23 cellular contexts compared by ENCODE assay signal in genomic region chr7:55595511-55595910, GRCh38. TPM values are rescaled to one million over a fixed set of nuclear protein-coding genes. Genes with fewer than 3 reads are reported as not detected.
DNase-seq lines count a peak whose midpoint lies in the region; ATAC-seq, FAIRE-seq and TF ChIP-seq lines count a peak whose summit lies in the region.
"Had no signal": no experiment of that assay in that cellular context is flagged by ENCODE, and none has a peak within 500 bp of the region (broad histone marks: within the 10 kb centered on the region; RNA-seq: fewer than 3 reads in every experiment).

No MANE protein-coding gene starts in this region.

- no peaks in the 10 kb centered on the region; the same call in 1 of the 2 replicates for H3K9me2 ChIP-seq in HCT116 (ENCODE audit: insufficient read depth)

- FAIRE-seq in GM12878 (lab: Jason Lieb, UNC) (no peak), small intestine (lab: Jason Lieb, UNC) (no peak)
- FAIRE-seq: A204.1, GM12891, GM19239 had no signal

- no peak for TF ChIP-seq RAD21 in HCT116 (IDR thresholded peaks at IDR 0.05; ENCODE audit: low read depth)
- TF ChIP-seq RAD21 in Ishikawa (IDR thresholded peaks at IDR 0.05; ENCODE audit: low read depth), result no peak
- no peak for TF ChIP-seq RAD21 in GM12878 (IDR thresholded peaks at IDR 0.05; ENCODE audit: insufficient read depth, low read depth, low read length)

- in situ Hi-C loops in GM12878 (cut with MboI), result loop anchor here (25.0 kb wide), 1 partner anchor 308 kb away; no protein-coding TSS in a partner anchor

- RAD21 ChIA-PET in HCT116 (lab: Charles Lee; ENCODE audit: low non-redundant PET in 1 of 2, low total read pairs in 2 of 2, uncharacterized antibody in 2 of 2, unreplicated experiment in 2 of 2), result no interaction called here
- RAD21 ChIA-PET in GM12878 (lab: Charles Lee; ENCODE audit: unreplicated experiment), result interaction anchor here (1.0 to 1.2 kb wide), 2 partner anchors 109 to 180 kb away, joined by 3 read pairs; no protein-coding TSS in a partner anchor

- H3K79me2 ChIP-seq in HCT116 (ENCODE audit: insufficient read depth, low read length), result no peaks in the 10 kb centered on the region
- H3K79me2 ChIP-seq in GM12878 (ENCODE audit: control insufficient read depth, insufficient read depth, low read length), result no peaks in the 10 kb centered on the region

- no peaks in the 10 kb centered on the region for H3K36me3 ChIP-seq in HCT116 (ENCODE audit: control insufficient read depth in 1 of 2, insufficient read depth in 2 of 2, low read length in 2 of 2)
- H3K36me3 ChIP-seq in GM12878 (ENCODE audit: control insufficient read depth in 2 of 2, insufficient read depth in 2 of 2, low read length in 1 of 2), result no peaks in the 10 kb centered on the region
- no peaks in the 10 kb centered on the region for H3K36me3 ChIP-seq in neuron (ENCODE audit: insufficient read depth, low read length)
- no peaks in the 10 kb centered on the region for H3K36me3 ChIP-seq in small intestine (ENCODE audit: control insufficient read depth in 2 of 2, insufficient read depth in 2 of 2, low read length in 2 of 2)
- H3K36me3 ChIP-seq: BE2C, BLaER1 had no signal

- TF ChIP-seq POLR2A in HCT116 (IDR thresholded peaks at IDR 0.05; ENCODE audit: borderline replicate concordance, extremely low read depth, insufficient read depth, insufficient read length) (no peak), GM12878 (IDR thresholded peaks at IDR 0.05; ENCODE audit: low read depth, low read length) (no peak)

- intact Hi-C loops in HCT116 (cut with micrococcal nuclease), result no loop called here
- intact Hi-C loops in GM12878 (cut with micrococcal nuclease; ENCODE audit: unreplicated experiment), result loop anchor here (5.0 kb wide), 1 partner anchor 163 kb away; no protein-coding TSS in a partner anchor

- no peak for ATAC-seq in HCT116
- ATAC-seq in GM12878, result no peak

- TF ChIP-seq EP300 in Ishikawa (IDR thresholded peaks at IDR 0.05; ENCODE audit: borderline replicate concordance), result no peak
- no peak for TF ChIP-seq EP300 in GM12878 (IDR thresholded peaks at IDR 0.05; ENCODE audit: borderline replicate concordance in 1 of 2, control insufficient read depth in 1 of 2, low read depth in 2 of 2, low read length in 2 of 2)

- H3K27me3 ChIP-seq in HCT116 (ENCODE audit: insufficient read depth, low read length), result no peaks in the 10 kb centered on the region
- no peaks in the 10 kb centered on the region for H3K27me3 ChIP-seq in GM12878 (replicated peaks in 1 of 2; ENCODE audit: control insufficient read depth in 2 of 2, insufficient read depth in 2 of 2, low read length in 1 of 2)
- no peaks in the 10 kb centered on the region for H3K27me3 ChIP-seq in neuron (ENCODE audit: insufficient read depth, low read length)
- H3K27me3 ChIP-seq in small intestine (ENCODE audit: control insufficient read depth in 2 of 2, insufficient read depth in 2 of 2, low read length in 2 of 2), result no peaks in the 10 kb centered on the region
- H3K27me3 ChIP-seq: BLaER1 had no signal

- BruUV-seq in HCT116 (replicated peaks; lab: Mats Ljungman, UMichigan), result no TSS peak
- no TSS peak for BruUV-seq in GM12878 (replicated peaks; lab: Mats Ljungman, UMichigan)

- DNase-seq in HCT116 (ENCODE audit: low read depth, low spot score) (no peak), GM12878 (ENCODE audit: low read depth, low spot score) (no peak), small intestine (no peak), DMS 273 (lab: John Stamatoyannopoulos, UW; ENCODE audit: unreplicated experiment) (no peak), inferior parietal cortex (ENCODE audit: extremely low spot score) (no peak), NCI-H1930 (lab: John Stamatoyannopoulos, UW) (no peak)
- DNase-seq: 8988T; ACHN; BE2C; C1 segment of cervical spinal cord; CD4-positive, alpha-beta memory T cell; CD4-positive, CD25-positive, alpha-beta regulatory T cell; CD8-positive, alpha-beta memory T cell; COR-L47; DND-41; EL; GDM1 had no signal

- H3K9me3 ChIP-seq in HCT116 (ENCODE audit: control insufficient read depth in 1 of 2, insufficient read depth in 1 of 2, low read depth in 1 of 2, low read length in 2 of 2), result no peaks in the 10 kb centered on the region
- H3K9me3 ChIP-seq in GM12878 (replicated peaks; ENCODE audit: control insufficient read depth, insufficient read depth, low read length), result no peaks in the 10 kb centered on the region
- no peaks in the 10 kb centered on the region for H3K9me3 ChIP-seq in neuron (ENCODE audit: low read length)
- H3K9me3 ChIP-seq in small intestine (ENCODE audit: control insufficient read depth, low read depth), result no peaks in the 10 kb centered on the region
- H3K9me3 ChIP-seq: BE2C, BLaER1 had no signal

- H3K27ac ChIP-seq in HCT116 (ENCODE audit: low read depth, low read length) (no peak overlapping the region), GM12878 (ENCODE audit: control insufficient read depth, insufficient read depth) (no peak overlapping the region), small intestine (ENCODE audit: low read depth in 1 of 2, low read length in 1 of 2) (no peak overlapping the region)
- H3K27ac ChIP-seq: BLaER1 had no signal

- H2AFZ ChIP-seq in HCT116 (ENCODE audit: low read depth, low read length, poor library complexity, severe bottlenecking), result peak overlapping the region; percentile 63
- H2AFZ ChIP-seq in GM12878 (ENCODE audit: control insufficient read depth, low read depth, low read length), result no peak overlapping the region
- H2AFZ ChIP-seq in neuron (ENCODE audit: low read depth, low read length), result peak overlapping the region; percentile 28

- H3K4me1 ChIP-seq in HCT116 (ENCODE audit: control insufficient read depth in 1 of 2, insufficient read depth in 2 of 2, low read length in 2 of 2) (peaks cover 5 to 14% of the 10 kb centered on the region in 2 experiments), GM12878 (ENCODE audit: control insufficient read depth, insufficient read depth, low read length) (peaks cover 9% of the 10 kb centered on the region; the same call in 1 of the 2 replicates), neuron (ENCODE audit: insufficient read depth, low read length) (no peaks in the 10 kb centered on the region), small intestine (ENCODE audit: control insufficient read depth in 2 of 2, insufficient read depth in 1 of 2, low read depth in 1 of 2, low read length in 1 of 2) (no peaks in the 10 kb centered on the region)
- H3K4me1 ChIP-seq: BE2C, BLaER1 had no signal

- no peak overlapping the region for H3K4me2 ChIP-seq in HCT116 (ENCODE audit: low read length)
- H3K4me2 ChIP-seq in GM12878 (ENCODE audit: control insufficient read depth, insufficient read depth), result no peak overlapping the region
- H3K4me2 ChIP-seq: BLaER1 had no signal

- no peak overlapping the region for H3K4me3 ChIP-seq in HCT116 (replicated peaks in 1 of 2; ENCODE audit: low read depth in 1 of 2, low read length in 2 of 2)
- no peak overlapping the region for H3K4me3 ChIP-seq in GM12878
- H3K4me3 ChIP-seq in neuron (ENCODE audit: low read length), result no peak overlapping the region
- H3K4me3 ChIP-seq in small intestine (ENCODE audit: low read depth in 1 of 2, low read length in 2 of 2), result no peak overlapping the region
- H3K4me3 ChIP-seq: BLaER1 had no signal

- H3K9ac ChIP-seq in HCT116 (ENCODE audit: low read length), result no peak overlapping the region
- H3K9ac ChIP-seq in GM12878 (ENCODE audit: control insufficient read depth, insufficient read depth, low read length), result no peak overlapping the region
- H3K9ac ChIP-seq: BLaER1 had no signal

- TF ChIP-seq CTCF in HCT116 (IDR thresholded peaks at IDR 0.05 in 2 of 3, conservative IDR thresholded peaks at IDR 0.05 in 1 of 3; ENCODE audit: borderline replicate concordance in 1 of 3, insufficient read depth in 1 of 3, low read depth in 2 of 3, low read length in 2 of 3), result no peak
- no peak for TF ChIP-seq CTCF in GM12878 (IDR thresholded peaks at IDR 0.05 in 2 of 3, conservative IDR thresholded peaks at IDR 0.05 in 1 of 3; ENCODE audit: control insufficient read depth in 2 of 3, extremely low read depth in 1 of 3, insufficient read depth in 1 of 3, low read depth in 3 of 3, low read length in 3 of 3)

- POLR2A ChIA-PET in HCT116 (lab: Charles Lee), result no interaction called here
- POLR2A ChIA-PET in GM12878 (lab: Charles Lee), result no interaction called here

- 73% methylated on average over 4 of the region's 4 CpGs for WGBS in GM12878 (ENCODE audit: insufficient coverage, insufficient replicate concordance, low lambda C conversion rate, missing lambda C conversion rate)
- WGBS in small intestine, 3 donors, result 82 to 86% (median 84%) methylated on average over 4 of the region's 4 CpGs

- H4K20me1 ChIP-seq in HCT116 (ENCODE audit: insufficient read depth) (no peaks in the 10 kb centered on the region), GM12878 (ENCODE audit: control insufficient read depth, insufficient read depth) (no peaks in the 10 kb centered on the region)
- H4K20me1 ChIP-seq: BLaER1 had no signal

- CTCF ChIA-PET in HCT116 (lab: Charles Lee) (no interaction called here), GM12878 (lab: Yijun Ruan, JAX) (interaction anchor here (0.9 to 1.6 kb wide), 5 partner anchors 22 to 315 kb away, joined by 3 to 9 read pairs (median 3); no protein-coding TSS in a partner anchor)

- SMC1A ChIA-PET in GM12878 (lab: Charles Lee; ENCODE audit: uncharacterized antibody, unreplicated experiment), result interaction anchor here (0.7 to 2.7 kb wide), 7 partner anchors 37 to 226 kb away, joined by 3 to 9 read pairs (median 3); no protein-coding TSS in a partner anchor

TF ChIP-seq in HCT116, 20 proteins besides CTCF, POLR2A, EP300 and RAD21 (continues in another document):
- TF ChIP-seq EZH2 (IDR thresholded peaks at IDR 0.05), result no peak

TF ChIP-seq in GM12878, 131 proteins besides CTCF, POLR2A, EP300 and RAD21 (continues in another document):
- no peak for TF ChIP-seq SIN3A (IDR thresholded peaks at IDR 0.05; ENCODE audit: low read depth, low read length)

RNA-seq across cellular contexts. Expression of gene VOPP1, which starts 23.2 kb away (rescaled TPM):
- total RNA-seq in HCT116 (2021; ENCODE audit: unreplicated experiment) (30.3 TPM), GM12878 (2014; rRNA removed) (198 and 200 TPM in 2 replicates), GM12878 (2014; rRNA removed; fragmentation: Illumina TruSeq; extraction: Trizol) (135 and 144 TPM in 2 replicates), GM12878 (2021) (205 and 206 TPM in 2 replicates)
- 16.6 and 21.3 TPM in 2 replicates for polyA plus RNA-seq in HCT116 (2012)
- 130 and 131 TPM in 2 replicates for total RNA-seq in GM12878 (2013; cell fraction: nucleolus; rRNA removed)
- 123 TPM for polyA plus RNA-seq in GM12878 (2011; ENCODE audit: low read depth)
- polyA plus RNA-seq in GM12878 (2011; rRNA removed) (101 and 118 TPM in 2 replicates), GM12878 (2014; fragmentation: Illumina TruSeq; extraction: Trizol) (116 and 141 TPM in 2 replicates), GM12878 (2014; fragmentation: Nextera tagmentation; extraction: Ambion mirVana) (10 to 100 TPM; 32.8 to 78.5 TPM), GM12878 (2014; rRNA removed) (203 and 212 TPM in 2 replicates), GM12878 (2016; fragmentation: Nextera tagmentation; extraction: Ambion mirVana) (10 to 100 TPM; 54.4 to 71.5 TPM), small intestine (10 to 100 TPM; 24.6 to 37.8 (median 33.5) TPM)
- polyA plus RNA-seq in GM12878 (2011; cell fraction: cytosol; rRNA removed), result 103 and 118 TPM in 2 replicates
- polyA plus RNA-seq in GM12878 (2011; cell fraction: nucleus; rRNA removed), result 51.0 and 62.5 TPM in 2 replicates
- polyA plus RNA-seq in GM12878 (2012), result 135 and 137 TPM in 2 replicates
- 139 and 160 TPM in 2 replicates for polyA minus RNA-seq in GM12878 (2011; rRNA and poly(A)+ RNA removed)
- 60.1 and 81.5 TPM in 2 replicates for polyA minus RNA-seq in GM12878 (2011; cell fraction: cytosol; rRNA and poly(A)+ RNA removed)
- 37.2 and 80.3 TPM in 2 replicates for polyA minus RNA-seq in GM12878 (2011; cell fraction: nucleus; rRNA and poly(A)+ RNA removed)

Comparison
In these comparisons a context has a peak if more than half of its experiments do, and no peak if none do; other contexts are left out.
1. Of the 18 proteins assayed by ChIP-seq in both GM12878 and HCT116: peak only in GM12878: YY1; only in HCT116: none; in both: none; in neither: 17.